Comparison of ENCODE assay signal across 8 cellular contexts in the genomic region with DNA sequence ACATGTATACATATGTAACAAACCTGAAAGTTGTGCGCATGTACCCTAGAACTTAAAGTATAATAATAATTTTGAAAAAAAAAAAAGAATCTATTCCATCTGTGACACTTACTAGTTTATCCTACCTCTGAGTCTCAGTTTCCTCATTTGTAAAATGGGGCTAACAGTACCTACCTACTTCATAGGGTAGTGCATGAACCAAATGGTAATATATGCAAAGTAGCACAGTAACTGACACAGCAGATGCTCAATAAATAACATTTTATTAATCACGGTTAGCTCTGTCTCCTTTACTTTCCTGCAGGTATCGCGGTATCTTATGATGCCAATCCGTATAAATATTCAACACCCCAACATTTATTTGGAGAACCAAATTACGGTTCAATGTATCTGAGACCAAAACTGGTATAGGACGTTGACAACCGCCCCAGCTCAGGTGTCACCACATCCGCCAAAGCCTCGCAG. TPM values are rescaled to one million over a fixed set of nuclear protein-coding genes. Genes with fewer than 3 reads are reported as not detected.
A peak's percentile ranks its signal among the peaks of the same experiment; 100 is the strongest.
DNase-seq lines count a peak whose midpoint lies in the region; ATAC-seq and TF ChIP-seq lines count a peak whose summit lies in the region.

No MANE protein-coding gene starts in this region.

- H3K4me3 ChIP-seq in right lobe of liver (peak overlapping the region; percentile 78 to 91 (median 88)), uterus (peak overlapping the region; percentile 90 to 97)

- no peak for DNase-seq in activated naive CD8-positive, alpha-beta T cell treated with anti-CD3 and anti-CD28 coated beads, Interleukin-2, amount 50 U/mL, for 24 hours
- DNase-seq in right lobe of liver (no peak), uterus (no peak), NCI-H128 (lab: John Stamatoyannopoulos, UW; ENCODE audit: unreplicated experiment) (no peak), SW 1271 (lab: John Stamatoyannopoulos, UW) (no peak)
- DNase-seq in activated CD4-positive, CD25-positive, alpha-beta regulatory T cell treated with anti-CD3 and anti-CD28 coated beads, Interleukin-2, amount 50 U/mL, for 72 hours: no peak

- peak overlapping the region; percentile 68 to 97 (median 92) for H3K27ac ChIP-seq in right lobe of liver
- H3K27ac ChIP-seq in uterus: peak overlapping the region; percentile 91 to 97

- no peaks in the 10 kb centered on the region for H3K27me3 ChIP-seq in right lobe of liver
- no peaks in the 10 kb centered on the region for H3K27me3 ChIP-seq in uterus

- no peak for TF ChIP-seq CTCF in right lobe of liver (IDR thresholded peaks at IDR 0.05)
- TF ChIP-seq CTCF in uterus (IDR thresholded peaks at IDR 0.05): no peak

- no peaks in the 10 kb centered on the region for H3K9me3 ChIP-seq in right lobe of liver
- no peaks in the 10 kb centered on the region for H3K9me3 ChIP-seq in uterus

- WGBS in right lobe of liver (ENCODE audit: insufficient coverage, low coverage, low lambda C conversion rate, missing lambda C conversion rate): 9% methylated on average over 10 of the region's 10 CpGs

- H3K4me1 ChIP-seq in right lobe of liver (peaks cover 0 to 21% (median 4%) of the 10 kb centered on the region in 4 donors), uterus (no peaks in the 10 kb centered on the region)

- intact Hi-C loops in right lobe of liver (cut with DNase I) (no loop called here), uterus (cut with DNase I; ENCODE audit: low total_unique reads) (no loop called here)

- H3K27me3 Mint-ChIP-seq in activated naive CD8-positive, alpha-beta T cell treated with anti-CD3 and anti-CD28 coated beads, Interleukin-2, amount 50 U/mL, for 24 hours: no peaks in the 10 kb centered on the region

- peak overlapping the region; percentile 95 for H3K27ac Mint-ChIP-seq in activated naive CD8-positive, alpha-beta T cell treated with anti-CD3 and anti-CD28 coated beads, Interleukin-2, amount 50 U/mL, for 24 hours

- TF ChIP-seq POLR2A in right lobe of liver (IDR thresholded peaks at IDR 0.05) (no peak), uterus (IDR thresholded peaks at IDR 0.05) (no peak)

- no peaks in the 10 kb centered on the region for H3K9me3 Mint-ChIP-seq in activated naive CD8-positive, alpha-beta T cell treated with anti-CD3 and anti-CD28 coated beads, Interleukin-2, amount 50 U/mL, for 24 hours

- H3K4me1 Mint-ChIP-seq in activated naive CD8-positive, alpha-beta T cell treated with anti-CD3 and anti-CD28 coated beads, Interleukin-2, amount 50 U/mL, for 24 hours: peaks cover 51% of the 10 kb centered on the region

- ATAC-seq in GM18858 (IDR thresholded peaks at IDR 0.05; ENCODE audit: unreplicated experiment) (peak; percentile 11), HG03135 (IDR thresholded peaks at IDR 0.05; ENCODE audit: unreplicated experiment) (peak; percentile 12), right lobe of liver (no peak)
- no peak for ATAC-seq in activated naive CD8-positive, alpha-beta T cell treated with anti-CD3 and anti-CD28 coated beads, Interleukin-2, amount 50 U/mL, for 24 hours

- peak overlapping the region; percentile 94 for H3K4me3 Mint-ChIP-seq in activated naive CD8-positive, alpha-beta T cell treated with anti-CD3 and anti-CD28 coated beads, Interleukin-2, amount 50 U/mL, for 24 hours

- no peaks in the 10 kb centered on the region for H3K36me3 ChIP-seq in right lobe of liver
- no peaks in the 10 kb centered on the region for H3K36me3 ChIP-seq in uterus

- H3K36me3 Mint-ChIP-seq in activated naive CD8-positive, alpha-beta T cell treated with anti-CD3 and anti-CD28 coated beads, Interleukin-2, amount 50 U/mL, for 24 hours (ENCODE audit: low read depth): peaks cover 4% of the 10 kb centered on the region

RNA-seq across cellular contexts. Expression of a gene that starts 0.7 kb away (rescaled TPM):
- 100 to 1,000 TPM; 205 to 296 (median 279) TPM for total RNA-seq in right lobe of liver
- total RNA-seq in uterus: 100 to 1,000 TPM; 206 to 389 (median 287) TPM

RNA-seq across cellular contexts. Expression of a gene that starts 48.9 kb away (rescaled TPM):
- total RNA-seq in right lobe of liver: 10 to 100 TPM; 22.2 to 56.8 (median 39.6) TPM
- total RNA-seq in uterus: 100 to 1,000 TPM in 1 of 4 donors, 10 to 100 TPM in 3; 51.2 to 115 (median 71.4) TPM

Comparison
In these comparisons a context has a peak if more than half of its experiments do, and no peak if none do; other contexts are left out.
1. ATAC-seq: peak in GM18858 (single experiment) and HG03135 (single experiment); none in activated naive CD8-positive, alpha-beta T cell treated with anti-CD3 and anti-CD28 coated beads, Interleukin-2, amount 50 U/mL, for 24 hours (single experiment) and right lobe of liver (0 of 4).